ENCODE assay signal across 18 cellular contexts in genomic region chr14:69318901-69319475, GRCh38. TPM values are rescaled to one million over a fixed set of nuclear protein-coding genes. Genes with fewer than 3 reads are reported as not detected.
DNase-seq lines count a peak whose midpoint lies in the region; ATAC-seq and TF ChIP-seq lines count a peak whose summit lies in the region.
"Had no signal": no experiment of that assay in that cellular context is flagged by ENCODE, and none has a peak within 500 bp of the region (broad histone marks: within the 10 kb centered on the region; RNA-seq: fewer than 3 reads in every experiment).

No MANE protein-coding gene starts in this region.

- H2AK5ac ChIP-seq in H9 (ENCODE audit: insufficient read length, low read length) = no peak overlapping the region

- no peak overlapping the region for H2BK5ac ChIP-seq in H9 (ENCODE audit: insufficient read length, low read length)

- H3F3A ChIP-seq in PC-3 (ENCODE audit: low read length, unreplicated experiment) (no peaks in the 10 kb centered on the region), SK-N-SH (replicated peaks; ENCODE audit: insufficient read depth) (peaks cover 4% of the 10 kb centered on the region)

- peaks cover 29 to 42% of the 10 kb centered on the region in 2 experiments for H3K4me1 Mint-ChIP-seq in H9

- H3K27me3 ChIP-seq in AG04450 (ENCODE audit: control insufficient read depth, insufficient read depth, low read length) (no peaks in the 10 kb centered on the region), H9 (ENCODE audit: insufficient read depth, low read length) (no peaks in the 10 kb centered on the region), osteoblast (ENCODE audit: insufficient read depth, low read length) (no peaks in the 10 kb centered on the region), PC-3 (ENCODE audit: low read length) (no peaks in the 10 kb centered on the region), SK-N-SH (ENCODE audit: insufficient read depth) (no peaks in the 10 kb centered on the region)
- H3K27me3 ChIP-seq: MG63, SJCRH30 had no signal

- no peak overlapping the region for H4K5ac ChIP-seq in H9 (ENCODE audit: insufficient read length, low read depth, low read length)

- peak overlapping the region in 1 of 2 experiments; percentile 54; a peak in 1 of 5 replicates for H3K4me3 Mint-ChIP-seq in H9

- no peak for TF ChIP-seq RAD21 in SK-N-SH (IDR thresholded peaks at IDR 0.05; ENCODE audit: low read length)

- H3K79me1 ChIP-seq in H9 (ENCODE audit: insufficient read depth, low read depth, low read length, poor library complexity, severe bottlenecking) = no peaks in the 10 kb centered on the region

- H3K4me2 ChIP-seq in H9 (ENCODE audit: insufficient read depth, insufficient read length, low read length) = no peak overlapping the region
- H3K4me2 ChIP-seq in osteoblast (ENCODE audit: insufficient read depth, low read length) = no peak overlapping the region
- H3K4me2 ChIP-seq in PC-3 (ENCODE audit: low read length) = no peak overlapping the region
- no peak overlapping the region for H3K4me2 ChIP-seq in SK-N-SH

- H3K14ac ChIP-seq in H9 (ENCODE audit: insufficient read depth, low read length) = no peak overlapping the region

- no peak overlapping the region for H3T11ph ChIP-seq in H9 (ENCODE audit: low read length)

- H3K9ac ChIP-seq in H9 (ENCODE audit: extremely low read depth, insufficient read length, low read length) (no peak overlapping the region), PC-3 (ENCODE audit: low read length) (no peak overlapping the region), SK-N-SH (no peak overlapping the region)

- H3K23me2 ChIP-seq in H9 (ENCODE audit: insufficient read length, low read depth, low read length, poor library complexity, severe bottlenecking) = no peaks in the 10 kb centered on the region

- TF ChIP-seq EP300 in SK-N-SH (IDR thresholded peaks at IDR 0.05; ENCODE audit: borderline replicate concordance in 1 of 2, low read depth in 1 of 2, low read length in 1 of 2) = no peak

- POLR2A ChIA-PET in AG04450 (lab: Yijun Ruan, JAX) = no interaction called here
- POLR2A ChIA-PET in PC-3 (lab: Charles Lee; ENCODE audit: unreplicated experiment) = no interaction called here
- POLR2A ChIA-PET in SK-N-SH (lab: Yijun Ruan, JAX) = no interaction called here

- TF ChIP-seq CTCF in AG04450 (IDR thresholded peaks at IDR 0.05; ENCODE audit: low read depth, low read length) (no peak), H9 (conservative IDR thresholded peaks at IDR 0.05) (no peak), osteoblast (IDR thresholded peaks at IDR 0.05; ENCODE audit: extremely low read depth, low read depth, low read length) (no peak), PC-3 (conservative IDR thresholded peaks at IDR 0.05; ENCODE audit: low read depth, low read length) (no peak), SK-N-SH (IDR thresholded peaks at IDR 0.05) (no peak)

- intact Hi-C loops in PC-3 (cut with micrococcal nuclease) = no loop called here

- H3K79me2 ChIP-seq in H9 (ENCODE audit: insufficient read depth, low read length) (no peaks in the 10 kb centered on the region), osteoblast (ENCODE audit: insufficient read depth, low read length) (no peaks in the 10 kb centered on the region), PC-3 (ENCODE audit: low read length) (no peaks in the 10 kb centered on the region), SK-N-SH (ENCODE audit: insufficient read depth) (no peaks in the 10 kb centered on the region)

- H4K8ac ChIP-seq in H9 (replicated peaks; ENCODE audit: insufficient read length, low read depth, low read length) = no peak overlapping the region

- H3K9me3 ChIP-seq in AG04450 (ENCODE audit: control insufficient read depth, insufficient read depth, low read length) (peaks cover 3% of the 10 kb centered on the region), H9 (ENCODE audit: control insufficient read depth, low read depth, low read length) (no peaks in the 10 kb centered on the region), osteoblast (ENCODE audit: low read depth, low read length) (no peaks in the 10 kb centered on the region), PC-3 (ENCODE audit: low read length) (no peaks in the 10 kb centered on the region), SK-N-SH (no peaks in the 10 kb centered on the region)
- H3K9me3 ChIP-seq: MG63, SJCRH30 had no signal

- WGBS in H9 (ENCODE audit: extremely low coverage, insufficient read length, low lambda C conversion rate) = no CpG with 5 or more reads among the region's 8 CpGs
- 61% methylated on average over 4 of the region's 8 CpGs for WGBS in SK-N-SH (ENCODE audit: low lambda C conversion rate)

- no peak overlapping the region for H3K18ac ChIP-seq in H9 (ENCODE audit: insufficient read length, low read depth, low read length)

- H4K20me1 ChIP-seq in H9 (ENCODE audit: control insufficient read depth, insufficient read depth, insufficient read length) (no peaks in the 10 kb centered on the region), osteoblast (ENCODE audit: insufficient read depth, low read length) (no peaks in the 10 kb centered on the region), PC-3 (ENCODE audit: low read length) (no peaks in the 10 kb centered on the region), SK-N-SH (ENCODE audit: insufficient read depth) (no peaks in the 10 kb centered on the region)

- H4K91ac ChIP-seq in H9 (ENCODE audit: insufficient read length, low read depth, low read length) = no peak overlapping the region

- no peak overlapping the region for H3K56ac ChIP-seq in H9 (ENCODE audit: insufficient read length, low read depth, low read length)

- H3K27ac Mint-ChIP-seq in H9 = no peak overlapping the region

- no peak overlapping the region for H2AFZ ChIP-seq in H9 (ENCODE audit: low read length)
- H2AFZ ChIP-seq in osteoblast (ENCODE audit: low read length) = no peak overlapping the region
- no peak overlapping the region for H2AFZ ChIP-seq in PC-3 (ENCODE audit: low read length)
- no peak overlapping the region for H2AFZ ChIP-seq in SK-N-SH (ENCODE audit: low read depth)

- H3K27ac ChIP-seq in AG04450 (ENCODE audit: low read depth, low read length) (peak overlapping the region; percentile 11), H9 (ENCODE audit: insufficient read length, low read depth, low read length) (no peak overlapping the region), osteoblast (ENCODE audit: low read depth, low read length) (no peak overlapping the region), PC-3 (ENCODE audit: low read length) (no peak overlapping the region), SK-N-SH (ENCODE audit: low read depth in 2 of 2, low read length in 1 of 2) (no peak overlapping the region)
- H3K27ac ChIP-seq: RWPE1, SJCRH30 had no signal

- H3K36me3 ChIP-seq in osteoblast (ENCODE audit: insufficient read depth, low read length) (no peaks in the 10 kb centered on the region), PC-3 (ENCODE audit: low read depth, low read length) (no peaks in the 10 kb centered on the region), SK-N-SH (replicated peaks in 1 of 2; ENCODE audit: control insufficient read depth in 1 of 2, insufficient read depth in 2 of 2, low read length in 1 of 2) (no peaks in the 10 kb centered on the region)
- H3K36me3 ChIP-seq: MG63, SJCRH30 had no signal

- H2BK120ac ChIP-seq in H9 (ENCODE audit: low read depth, low read length, poor library complexity, severe bottlenecking) = no peak overlapping the region

- H3K4ac ChIP-seq in H9 (ENCODE audit: low read depth, low read length) = no peak overlapping the region

- H2BK12ac ChIP-seq in H9 (ENCODE audit: insufficient read length, low read depth, low read length) = no peak overlapping the region

- no peak overlapping the region for H2BK20ac ChIP-seq in H9 (ENCODE audit: low read depth, low read length, poor library complexity, severe bottlenecking)

- no peak overlapping the region for H3K23ac ChIP-seq in H9 (ENCODE audit: insufficient read length, low read depth, low read length)

- CTCF ChIA-PET in AG04450 (lab: Charles Lee) (no interaction called here), PC-3 (lab: Charles Lee) (no interaction called here), SK-N-SH (lab: Yijun Ruan, JAX) (interaction anchor here (0.5 to 1.1 kb wide), 2 partner anchors 19 to 1318 kb away, joined by 3 read pairs; no protein-coding TSS in a partner anchor)

- no TSS peak for BruUV-seq in PC-3 (replicated peaks; lab: Mats Ljungman, UMichigan)

- 0 out of 5 replicates have a peak, but pooled peaks cover 0 to 4% of the 10 kb centered on the region in 2 experiments for H3K9me3 Mint-ChIP-seq in H9

- DNase-seq in AG04450 (ENCODE audit: low read depth, low spot score) = no peak
- DNase-seq in H9 = peak; percentile 17
- DNase-seq in activated CD8-positive, alpha-beta memory T cell treated with anti-CD3 and anti-CD28 coated beads, Interleukin-2, amount 50 U/mL, for 48 hours = peak; percentile 33
- DNase-seq in osteoblast (ENCODE audit: insufficient read length, low spot score, missing footprints) = peak; percentile 45
- no peak for DNase-seq in PC-3
- DNase-seq in SK-N-SH = no peak
- DNase-seq: COR-L47, NCI-H1105, NCI-H1694 treated with DMSO at 0.1 percent for 48 hours, NCI-H226, NCI-H526, OCI-M1 had no signal

- no peak overlapping the region for H2BK15ac ChIP-seq in H9 (ENCODE audit: low read depth, low read length)

- H3K4me3 ChIP-seq in AG04450 (ENCODE audit: low read depth, low read length) = no peak overlapping the region
- H3K4me3 ChIP-seq in osteoblast (ENCODE audit: insufficient read depth, low read length) = no peak overlapping the region
- no peak overlapping the region for H3K4me3 ChIP-seq in PC-3 (ENCODE audit: low read length)
- H3K4me3 ChIP-seq in SK-N-SH (ENCODE audit: low read depth in 2 of 2, low read length in 1 of 2) = no peak overlapping the region
- H3K4me3 ChIP-seq: MG63, SJCRH30 had no signal

- ATAC-seq in HG03139 (IDR thresholded peaks at IDR 0.05; ENCODE audit: unreplicated experiment) (no peak), PC-3 (no peak), HG02759 (IDR thresholded peaks at IDR 0.05; ENCODE audit: unreplicated experiment) (no peak)

- H3K4me1 ChIP-seq in H9 (ENCODE audit: insufficient read depth, low read length) = peaks cover 12% of the 10 kb centered on the region; the same call in 1 of the 2 replicates
- H3K4me1 ChIP-seq in osteoblast (ENCODE audit: insufficient read depth, low read length) = peaks cover 13% of the 10 kb centered on the region
- peaks cover 44% of the 10 kb centered on the region for H3K4me1 ChIP-seq in PC-3 (ENCODE audit: insufficient read depth, low read length)
- peaks cover 0 to 4% of the 10 kb centered on the region in 2 experiments; a peak in 2 of 4 replicates for H3K4me1 ChIP-seq in SK-N-SH (ENCODE audit: control insufficient read depth in 1 of 2, insufficient read depth in 2 of 2, low read depth in 1 of 2, low read length in 1 of 2)

- H3K27me3 Mint-ChIP-seq in H9 (ENCODE audit: low read depth) = no peaks in the 10 kb centered on the region

- H3K9me2 ChIP-seq in PC-3 (replicated peaks; ENCODE audit: low read length) (no peaks in the 10 kb centered on the region), SK-N-SH (no peaks in the 10 kb centered on the region)

- peaks cover 0 to 5% (median 0%) of the 10 kb centered on the region in 3 experiments; a peak in 2 of 7 replicates for H3K36me3 Mint-ChIP-seq in H9 (ENCODE audit: insufficient read depth in 1 of 3, low read depth in 3 of 3)
- H3K36me3 Mint-ChIP-seq: CD14-positive monocyte had no signal

RNA-seq across cellular contexts. Expression of gene GALNT16, which starts 59.0 kb away (rescaled TPM):
- 1.3 and 1.6 TPM in 2 replicates for polyA plus RNA-seq in AG04450 (2011; rRNA removed)
- polyA minus RNA-seq in AG04450 (2011; rRNA and poly(A)+ RNA removed) = 1.1 and 1.5 TPM in 2 replicates
- total RNA-seq in H9 (2021) = 2.3 and 3.0 TPM in 2 replicates
- 4.0 and 4.1 TPM in 2 replicates for total RNA-seq in osteoblast
- 0.17 and 0.33 TPM in 2 replicates for total RNA-seq in PC-3 (2014; rRNA removed)
- polyA plus RNA-seq in SK-N-SH (2012; rRNA removed) = 12.7 and 17.0 TPM in 2 replicates
- polyA plus RNA-seq in SK-N-SH (2012; cell fraction: cytosol; rRNA removed) = 8.9 and 12.4 TPM in 2 replicates
- 22.8 and 32.1 TPM in 2 replicates for polyA plus RNA-seq in SK-N-SH (2012; cell fraction: nucleus; rRNA removed)
- polyA plus RNA-seq: CD14-positive monocyte had no signal

Comparison
In these comparisons a context has a peak if more than half of its experiments do, and no peak if none do; other contexts are left out.
1. DNase-seq: peak in H9 (single experiment), activated CD8-positive, alpha-beta memory T cell treated with anti-CD3 and anti-CD28 coated beads, Interleukin-2, amount 50 U/mL, for 48 hours (single experiment) and osteoblast (single experiment); none in AG04450 (single experiment), PC-3 (single experiment) and SK-N-SH (single experiment).